In genomic region chr19:56566904-56567273, GRCh38 we compare ENCODE assay signal across 8 cellular contexts. TPM values are rescaled to one million over a fixed set of nuclear protein-coding genes. Genes with fewer than 3 reads are reported as not detected.
A peak's percentile ranks its signal among the peaks of the same experiment; 100 is the strongest.
DNase-seq lines count a peak whose midpoint lies in the region; ATAC-seq and TF ChIP-seq lines count a peak whose summit lies in the region.

No MANE protein-coding gene starts in this region.

- H3K9me3 ChIP-seq in naive thymus-derived CD4-positive, alpha-beta T cell (ENCODE audit: control insufficient read depth in 2 of 3, low read length in 3 of 3): peaks cover 7 to 78% (median 11%) of the 10 kb centered on the region in 3 experiments

- H3K4me3 ChIP-seq in epithelial cell of esophagus (ENCODE audit: low read length): peak overlapping the region; percentile 99
- peak overlapping the region; percentile 86 for H3K4me3 ChIP-seq in naive thymus-derived CD4-positive, alpha-beta T cell (ENCODE audit: low read length)

- H3K27me3 Mint-ChIP-seq in naive thymus-derived CD4-positive, alpha-beta T cell: no peaks in the 10 kb centered on the region
- H3K27me3 Mint-ChIP-seq in stimulated activated naive CD8-positive, alpha-beta T cell treated with anti-CD3 and anti-CD28 coated beads, Interleukin-15, amount 100 ng/mL, for 72 hours: no peaks in the 10 kb centered on the region

- POLR2A ChIA-PET in naive thymus-derived CD4-positive, alpha-beta T cell (lab: Charles Lee): interaction anchor here (0.5 to 1.2 kb wide), 2 partner anchors 28 to 606 kb away, joined by 3 to 4 read pairs; partner anchors contain the start of gene ZFP28

- TF ChIP-seq CTCF in epithelial cell of esophagus (IDR thresholded peaks at IDR 0.05; ENCODE audit: insufficient read depth, low read depth, low read length, missing control alignments): no peak

- peaks cover 0 to 9% of the 10 kb centered on the region in 2 donors for H3K4me1 ChIP-seq in naive thymus-derived CD4-positive, alpha-beta T cell (ENCODE audit: control insufficient read depth in 2 of 2, insufficient read depth in 2 of 2, low read length in 2 of 2)

- peak overlapping the region; percentile 77 for H3K27ac ChIP-seq in naive thymus-derived CD4-positive, alpha-beta T cell (ENCODE audit: low read depth, low read length)

- intact Hi-C loops in naive thymus-derived CD4-positive, alpha-beta T cell (cut with micrococcal nuclease): loop anchor here (1.0 to 2.0 kb wide), 8 partner anchors 28 to 1588 kb away; partner anchors contain the start of genes ZFP28 (in 2 of the 2), ZNF582 (in 2 of the 2), ZNF71 (in 2 of the 2) and ZNF583 (in 1 of the 2)

- peak; percentile 45 for ATAC-seq in GM21390 (IDR thresholded peaks at IDR 0.05; ENCODE audit: unreplicated experiment)
- ATAC-seq in naive thymus-derived CD4-positive, alpha-beta T cell: peak; percentile 44
- peak; percentile 55 for ATAC-seq in stimulated activated naive CD8-positive, alpha-beta T cell treated with anti-CD3 and anti-CD28 coated beads, Interleukin-15, amount 100 ng/mL, for 72 hours

- H3K27me3 ChIP-seq in naive thymus-derived CD4-positive, alpha-beta T cell (ENCODE audit: control insufficient read depth in 2 of 2, insufficient read depth in 2 of 2, low read length in 2 of 2): no peaks in the 10 kb centered on the region

- peaks cover 10 to 25% (median 13%) of the 10 kb centered on the region in 7 donors for H3K4me1 Mint-ChIP-seq in naive thymus-derived CD4-positive, alpha-beta T cell
- H3K4me1 Mint-ChIP-seq in stimulated activated naive CD8-positive, alpha-beta T cell treated with anti-CD3 and anti-CD28 coated beads, Interleukin-15, amount 100 ng/mL, for 72 hours: peaks cover 13% of the 10 kb centered on the region

- peaks cover 35 to 66% (median 51%) of the 10 kb centered on the region in 5 donors for H3K36me3 Mint-ChIP-seq in naive thymus-derived CD4-positive, alpha-beta T cell

- H3K9me3 Mint-ChIP-seq in naive thymus-derived CD4-positive, alpha-beta T cell: peaks cover 10 to 96% (median 49%) of the 10 kb centered on the region in 11 donors
- H3K9me3 Mint-ChIP-seq in stimulated activated naive CD8-positive, alpha-beta T cell treated with anti-CD3 and anti-CD28 coated beads, Interleukin-15, amount 100 ng/mL, for 72 hours: peaks cover 38 to 67% of the 10 kb centered on the region in 2 donors

- peak overlapping the region; percentile 89 to 98 (median 96) for H3K4me3 Mint-ChIP-seq in naive thymus-derived CD4-positive, alpha-beta T cell
- peak overlapping the region; percentile 91 to 100 for H3K4me3 Mint-ChIP-seq in stimulated activated naive CD8-positive, alpha-beta T cell treated with anti-CD3 and anti-CD28 coated beads, Interleukin-15, amount 100 ng/mL, for 72 hours

- peak overlapping the region; percentile 59 to 91 (median 84) for H3K27ac Mint-ChIP-seq in naive thymus-derived CD4-positive, alpha-beta T cell
- H3K27ac Mint-ChIP-seq in stimulated activated naive CD8-positive, alpha-beta T cell treated with anti-CD3 and anti-CD28 coated beads, Interleukin-15, amount 100 ng/mL, for 72 hours: peak overlapping the region; percentile 88 to 91

- H3K36me3 ChIP-seq in naive thymus-derived CD4-positive, alpha-beta T cell (ENCODE audit: control insufficient read depth in 2 of 3, insufficient read depth in 3 of 3, low read length in 3 of 3): peaks cover 0 to 31% (median 8%) of the 10 kb centered on the region in 3 experiments

- DNase-seq in D341Med (ENCODE audit: low spot score) (peak; percentile 67), HuH-7 (ENCODE audit: low spot score) (peak; percentile 33), epithelial cell of esophagus (ENCODE audit: low read depth) (peak; percentile 46)
- DNase-seq in activated CD4-positive, alpha-beta T cell treated with anti-CD3 and anti-CD28 coated beads for 24 hours (ENCODE audit: low read depth in 2 of 2): peak; percentile 21 to 26
- DNase-seq in naive thymus-derived CD4-positive, alpha-beta T cell: peak in 1 of 9 donors; percentile 46
- no peak for DNase-seq in stimulated activated naive CD8-positive, alpha-beta T cell treated with anti-CD3 and anti-CD28 coated beads, Interleukin-15, amount 100 ng/mL, for 72 hours
- no peak for DNase-seq in NK-92 treated with Interleukin-12 subunit alpha and Interleukin-12 subunit beta, amount 100 ng/mL, for 24 hours (lab: John Stamatoyannopoulos, UW)

- CTCF ChIA-PET in naive thymus-derived CD4-positive, alpha-beta T cell (lab: Charles Lee): no interaction called here

RNA-seq across cellular contexts. Expression of gene ZNF470, which starts 0.4 kb away (rescaled TPM):
- 1 to 10 TPM in 4 of 5 experiments, under 1 TPM in 1; 0.98 to 5.9 (median 2.4) TPM for total RNA-seq in naive thymus-derived CD4-positive, alpha-beta T cell
- 1 to 10 TPM; 2.1 to 3.5 TPM for polyA plus RNA-seq in naive thymus-derived CD4-positive, alpha-beta T cell

RNA-seq across cellular contexts. Expression of gene ZFP28, which starts 28.1 kb away (rescaled TPM):
- 10 to 100 TPM in 2 of 5 experiments, 1 to 10 TPM in 3; 3.1 to 10.6 (median 5.4) TPM for total RNA-seq in naive thymus-derived CD4-positive, alpha-beta T cell
- 1 to 10 TPM; 2.4 to 2.8 TPM for polyA plus RNA-seq in naive thymus-derived CD4-positive, alpha-beta T cell

RNA-seq across cellular contexts. Expression of gene ZNF71, which starts 28.2 kb away (rescaled TPM):
- total RNA-seq in naive thymus-derived CD4-positive, alpha-beta T cell: 1 to 10 TPM; 4.5 to 7.7 (median 6.6) TPM
- polyA plus RNA-seq in naive thymus-derived CD4-positive, alpha-beta T cell: 10 to 100 TPM in 1 of 2 donors, 1 to 10 TPM in 1; 7.7 to 12.9 TPM

RNA-seq across cellular contexts. Expression of gene ZNF471, which starts 59.2 kb away (rescaled TPM):
- total RNA-seq in naive thymus-derived CD4-positive, alpha-beta T cell: 1 to 10 TPM in 3 of 5 experiments, under 1 TPM in 2; 0.22 to 2.3 (median 1.6) TPM
- 1 to 10 TPM; 1.1 to 1.6 TPM for polyA plus RNA-seq in naive thymus-derived CD4-positive, alpha-beta T cell

Comparison
In these comparisons a context has a peak if more than half of its experiments do, and no peak if none do; other contexts are left out.
1. DNase-seq: peak in D341Med (single experiment), HuH-7 (single experiment), activated CD4-positive, alpha-beta T cell treated with anti-CD3 and anti-CD28 coated beads for 24 hours (2 of 2) and epithelial cell of esophagus (single experiment); none in stimulated activated naive CD8-positive, alpha-beta T cell treated with anti-CD3 and anti-CD28 coated beads, Interleukin-15, amount 100 ng/mL, for 72 hours (0 of 2) and NK-92 treated with Interleukin-12 subunit alpha and Interleukin-12 subunit beta, amount 100 ng/mL, for 24 hours (single experiment).
2. Peak in every context shown above with its lines, with median percentiles within 50 percentile points of each other: ATAC-seq.